In the genomic region with DNA sequence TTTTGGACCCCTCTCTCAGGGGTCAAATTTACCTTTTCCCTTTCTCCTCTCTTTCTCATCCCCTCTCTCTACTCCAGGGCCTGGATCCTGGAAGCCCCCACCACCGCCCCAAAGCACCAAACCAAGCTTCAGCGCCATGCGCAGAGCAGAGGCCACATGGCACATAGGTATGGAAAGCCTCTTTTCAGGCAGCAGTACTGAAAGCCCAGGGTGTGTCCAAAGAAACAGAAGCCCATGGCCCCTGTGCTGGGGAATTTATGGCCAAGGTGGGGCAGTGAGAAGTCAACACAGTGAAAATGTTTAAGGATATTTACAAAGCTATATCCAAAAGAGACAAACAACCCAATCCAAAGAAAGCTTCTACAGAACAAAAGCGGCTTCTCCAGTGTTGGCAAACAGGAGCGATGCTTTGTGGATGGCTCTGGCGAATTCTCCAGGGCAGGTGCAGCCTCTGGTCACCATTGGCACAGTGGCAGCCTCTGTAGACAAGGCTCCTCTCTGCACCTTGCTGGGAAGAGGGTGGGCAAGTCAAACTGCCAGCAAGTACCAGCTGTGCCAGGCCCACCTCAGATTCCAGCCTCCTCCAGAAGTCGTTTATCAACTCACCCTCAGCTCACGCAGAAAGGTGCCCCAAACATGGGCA, we compare ENCODE assay signal across 1 cellular context.
TF ChIP-seq lines count a peak whose summit lies in the region.

No MANE protein-coding gene starts in this region.

TF ChIP-seq in liver, 16 proteins besides CTCF, POLR2A, EP300 and RAD21 (continued from another document):
- TF ChIP-seq, protein P1, sequence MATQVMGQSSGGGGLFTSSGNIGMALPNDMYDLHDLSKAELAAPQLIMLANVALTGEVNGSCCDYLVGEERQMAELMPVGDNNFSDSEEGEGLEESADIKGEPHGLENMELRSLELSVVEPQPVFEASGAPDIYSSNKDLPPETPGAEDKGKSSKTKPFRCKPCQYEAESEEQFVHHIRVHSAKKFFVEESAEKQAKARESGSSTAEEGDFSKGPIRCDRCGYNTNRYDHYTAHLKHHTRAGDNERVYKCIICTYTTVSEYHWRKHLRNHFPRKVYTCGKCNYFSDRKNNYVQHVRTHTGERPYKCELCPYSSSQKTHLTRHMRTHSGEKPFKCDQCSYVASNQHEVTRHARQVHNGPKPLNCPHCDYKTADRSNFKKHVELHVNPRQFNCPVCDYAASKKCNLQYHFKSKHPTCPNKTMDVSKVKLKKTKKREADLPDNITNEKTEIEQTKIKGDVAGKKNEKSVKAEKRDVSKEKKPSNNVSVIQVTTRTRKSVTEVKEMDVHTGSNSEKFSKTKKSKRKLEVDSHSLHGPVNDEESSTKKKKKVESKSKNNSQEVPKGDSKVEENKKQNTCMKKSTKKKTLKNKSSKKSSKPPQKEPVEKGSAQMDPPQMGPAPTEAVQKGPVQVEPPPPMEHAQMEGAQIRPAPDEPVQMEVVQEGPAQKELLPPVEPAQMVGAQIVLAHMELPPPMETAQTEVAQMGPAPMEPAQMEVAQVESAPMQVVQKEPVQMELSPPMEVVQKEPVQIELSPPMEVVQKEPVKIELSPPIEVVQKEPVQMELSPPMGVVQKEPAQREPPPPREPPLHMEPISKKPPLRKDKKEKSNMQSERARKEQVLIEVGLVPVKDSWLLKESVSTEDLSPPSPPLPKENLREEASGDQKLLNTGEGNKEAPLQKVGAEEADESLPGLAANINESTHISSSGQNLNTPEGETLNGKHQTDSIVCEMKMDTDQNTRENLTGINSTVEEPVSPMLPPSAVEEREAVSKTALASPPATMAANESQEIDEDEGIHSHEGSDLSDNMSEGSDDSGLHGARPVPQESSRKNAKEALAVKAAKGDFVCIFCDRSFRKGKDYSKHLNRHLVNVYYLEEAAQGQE (IDR thresholded peaks at IDR 0.05): no peak
